In the genomic region with DNA sequence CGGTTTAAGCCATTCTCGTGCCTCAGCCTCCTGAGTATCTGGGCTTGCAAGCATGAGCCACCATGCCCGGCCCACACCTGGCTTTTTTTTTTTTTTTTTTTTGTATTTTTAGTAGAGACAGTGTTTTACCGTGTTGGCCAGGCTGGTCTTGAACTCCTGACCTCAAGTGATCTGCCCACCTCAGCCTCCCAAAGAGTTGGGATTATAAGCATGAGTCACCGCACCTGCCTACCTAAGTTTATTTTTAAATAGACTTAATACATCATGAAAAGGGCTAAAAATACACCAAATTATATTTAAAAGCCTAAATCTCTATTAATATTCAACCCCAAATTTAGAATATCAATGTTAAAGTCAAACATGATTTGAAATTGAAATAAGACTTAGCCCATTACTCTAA, we compare ENCODE assay signal across 11 cellular contexts.
"Had no signal": no experiment of that assay in that cellular context is flagged by ENCODE, and none has a peak within 500 bp of the region (broad histone marks: within the 10 kb centered on the region; RNA-seq: fewer than 3 reads in every experiment).

No MANE protein-coding gene starts in this region.

- H3K27ac ChIP-seq: GM23248 had no signal

- H3K9ac ChIP-seq: GM23248 had no signal

- H3K4me3 ChIP-seq: GM23248, GM23338, HAP-1 had no signal

- H3K4me3 Mint-ChIP-seq: GM23338, H9, HFFc6 had no signal

- H3K9me3 ChIP-seq: HAP-1 had no signal

- FAIRE-seq: H1, H54 had no signal

- H3K4me1 ChIP-seq: HAP-1 had no signal

- H3K36me3 ChIP-seq: HAP-1 had no signal

- H3K27ac Mint-ChIP-seq: GM23338, H9, HFFc6 had no signal

- ATAC-seq: GM23338, HCT116 had no signal

- H3K9me3 Mint-ChIP-seq: GM23338, H9 had no signal

- DNase-seq: GM23248, GOT3, H7, H9, HCEC 1CT, HFFc6 had no signal

- H2AFZ ChIP-seq: GM23248, GM23338 had no signal

- H3K4me1 Mint-ChIP-seq: GM23338, H9 had no signal

- H3K4me2 ChIP-seq: GM23338 had no signal
